In genomic region chr2:221111739-221112138, GRCh38 we compare ENCODE assay signal across 25 cellular contexts.
"Had no signal": no experiment of that assay in that cellular context is flagged by ENCODE, and none has a peak within 500 bp of the region (broad histone marks: within the 10 kb centered on the region; RNA-seq: fewer than 3 reads in every experiment).

No MANE protein-coding gene starts in this region.

- FAIRE-seq: pancreas, small intestine, urothelium cell line had no signal

- H3K27me3 ChIP-seq: neutrophil, pancreas, right lobe of liver, sigmoid colon, stomach, thyroid gland, tibial nerve, upper lobe of left lung, vagina had no signal

- ATAC-seq: natural killer cell treated with Interleukin-12 subunit alpha and Interleukin-12 subunit beta and Interleukin-15 and Interleukin-18, amount 100 ng/mL, for 72 hours; pancreas; right cardiac atrium; right lobe of liver; stimulated activated effector memory CD8-positive, alpha-beta T cell treated with anti-CD3 and anti-CD28 coated beads, Interleukin-12 subunit alpha, Interleukin-12 subunit beta, amount 100 ng/mL, for 72 hours; stimulated activated naive B cell treated with anti-CD40 and anti-IgM and Interleukin-4, amounts not matched to agents 10 μg/mL and 1 μg/mL and 100 μg/mL, for 72 hours had no signal

- DNase-seq: nephron progenitor cell; nucleus accumbens; pancreas; right cardiac atrium; right lobe of liver; sigmoid colon; small intestine; stimulated activated CD4-positive, alpha-beta T cell treated with anti-CD3 and anti-CD28 coated beads, Interleukin-15, amount 100 ng/mL, for 24 hours; stimulated activated CD4-positive, alpha-beta T cell treated with anti-CD3 and anti-CD28 coated beads, Interleukin-2, amount 100 ng/mL, for 24 hours; stimulated activated CD4-positive, alpha-beta T cell treated with anti-CD3 and anti-CD28 coated beads, Interleukin-2, amount 100 ng/mL, for 48 hours; stimulated activated CD4-positive, alpha-beta T cell treated with anti-CD3 and anti-CD28 coated beads, Interleukin-4, amount 100 ng/mL, for 24 hours; stimulated activated naive B cell treated with anti-CD40 and anti-IgM and Interleukin-4, amounts not matched to agents 10 μg/mL and 1 μg/mL and 100 μg/mL, for 72 hours; stimulated activated naive CD4-positive, alpha-beta T cell treated with Interleukin-2 at 50 U/mL for 16 hours; stomach; thyroid gland; trophoblast cell; upper lobe of left lung had no signal

- H3K27ac ChIP-seq: neutrophil, pancreas, prostate gland, right lobe of liver, sigmoid colon, stomach, thoracic aorta, thyroid gland, tibial nerve, upper lobe of left lung, vagina had no signal

- H3K4me3 ChIP-seq: pancreas, prostate gland, right lobe of liver, sigmoid colon, stomach, thoracic aorta, thyroid gland, tibial nerve, upper lobe of left lung, vagina had no signal

- H3K4me1 ChIP-seq: pancreas, prostate gland, right lobe of liver, sigmoid colon, stomach, thyroid gland, tibial nerve, upper lobe of left lung, vagina had no signal
